ENCODE assay signal across 1 cellular context in genomic region chr10:23253780-23254179, GRCh38.
TF ChIP-seq lines count a peak whose summit lies in the region.

No MANE protein-coding gene starts in this region.

TF ChIP-seq in HepG2, 621 proteins besides CTCF, POLR2A, EP300 and RAD21 (continued from another document and continues in another):
- TF ChIP-seq THAP9 (CRISPR knock-in tag; IDR thresholded peaks at IDR 0.05; ENCODE audit: borderline replicate concordance) = no peak
- TF ChIP-seq MAZ (IDR thresholded peaks at IDR 0.05; ENCODE audit: borderline replicate concordance, low read depth, low read length) = no peak
- TF ChIP-seq MAZ (CRISPR knock-in tag; IDR thresholded peaks at IDR 0.05; ENCODE audit: low read depth) = no peak
- TF ChIP-seq ARID5B (CRISPR knock-in tag; IDR thresholded peaks at IDR 0.05) = peak; percentile 69
- no peak for TF ChIP-seq TRAFD1 (CRISPR knock-in tag; IDR thresholded peaks at IDR 0.05; ENCODE audit: borderline replicate concordance)
- no peak for TF ChIP-seq GLMP (CRISPR knock-in tag; IDR thresholded peaks at IDR 0.05; ENCODE audit: borderline replicate concordance)
- no peak for TF ChIP-seq MAFG (CRISPR knock-in tag; IDR thresholded peaks at IDR 0.05)
- TF ChIP-seq NCOA2 (CRISPR knock-in tag; IDR thresholded peaks at IDR 0.05) = peak; percentile 36; the same call in 1 of the 2 replicates
- TF ChIP-seq HNF4A (CRISPR knock-in tag; IDR thresholded peaks at IDR 0.05) = peak; percentile 86
- no peak for TF ChIP-seq ZNF484 (CRISPR knock-in tag; IDR thresholded peaks at IDR 0.05; ENCODE audit: borderline replicate concordance, low read depth)
- TF ChIP-seq FOXK2 (IDR thresholded peaks at IDR 0.05) = no peak
- no peak for TF ChIP-seq SP4 (CRISPR knock-in tag; IDR thresholded peaks at IDR 0.05)
- TF ChIP-seq ZFAT (CRISPR knock-in tag; conservative IDR thresholded peaks at IDR 0.05) = no peak
- TF ChIP-seq DNMT1 (CRISPR knock-in tag; IDR thresholded peaks at IDR 0.05) = no peak
- TF ChIP-seq KAT2B (IDR thresholded peaks at IDR 0.05; ENCODE audit: borderline replicate concordance, low read depth, low read length) = no peak
- no peak for TF ChIP-seq ZNF558 (CRISPR knock-in tag; IDR thresholded peaks at IDR 0.05; ENCODE audit: borderline replicate concordance)
- no peak for TF ChIP-seq AGO1 (IDR thresholded peaks at IDR 0.05; ENCODE audit: low read depth, low read length, poor library complexity, severe bottlenecking)
- no peak for TF ChIP-seq ZNF572 (CRISPR knock-in tag; IDR thresholded peaks at IDR 0.05)
- no peak for TF ChIP-seq ZNF335 (CRISPR knock-in tag; IDR thresholded peaks at IDR 0.05)
- TF ChIP-seq HMG20A (CRISPR knock-in tag; IDR thresholded peaks at IDR 0.05; ENCODE audit: borderline replicate concordance) = peak; percentile 37; the same call in 1 of the 2 replicates
- no peak for TF ChIP-seq TEF (CRISPR knock-in tag; IDR thresholded peaks at IDR 0.05)
- TF ChIP-seq MLLT10 (CRISPR knock-in tag; IDR thresholded peaks at IDR 0.05) = no peak
- no peak for TF ChIP-seq ZNF768 (CRISPR knock-in tag; IDR thresholded peaks at IDR 0.05)
- TF ChIP-seq ARNT (IDR thresholded peaks at IDR 0.05) = no peak
- no peak for TF ChIP-seq ZGPAT (CRISPR knock-in tag; IDR thresholded peaks at IDR 0.05)
- no peak for TF ChIP-seq ATAD3A (CRISPR knock-in tag; IDR thresholded peaks at IDR 0.05)
- no peak for TF ChIP-seq ARHGAP35 (CRISPR knock-in tag; IDR thresholded peaks at IDR 0.05; ENCODE audit: borderline replicate concordance)
- no peak for TF ChIP-seq CENPT (CRISPR knock-in tag; IDR thresholded peaks at IDR 0.05; ENCODE audit: low read depth)
- TF ChIP-seq ARID2 (CRISPR knock-in tag; IDR thresholded peaks at IDR 0.05; ENCODE audit: borderline replicate concordance) = no peak
- peak; percentile 80 for TF ChIP-seq MIER2 (CRISPR knock-in tag; IDR thresholded peaks at IDR 0.05)
- no peak for TF ChIP-seq ZFX (CRISPR knock-in tag; IDR thresholded peaks at IDR 0.05; ENCODE audit: low read depth)
- TF ChIP-seq ZNF513 (CRISPR knock-in tag; conservative IDR thresholded peaks at IDR 0.05) = no peak
- TF ChIP-seq ZNF678 (CRISPR knock-in tag; IDR thresholded peaks at IDR 0.05) = no peak
- TF ChIP-seq SMAD9 (CRISPR knock-in tag; IDR thresholded peaks at IDR 0.05) = no peak
- no peak for TF ChIP-seq SRSF9 (IDR thresholded peaks at IDR 0.05; ENCODE audit: borderline replicate concordance, insufficient read depth, low read depth, low read length, poor library complexity, severe bottlenecking)
- no peak for TF ChIP-seq ZNF629 (CRISPR knock-in tag; conservative IDR thresholded peaks at IDR 0.05)
- no peak for TF ChIP-seq HOXA7 (CRISPR knock-in tag; IDR thresholded peaks at IDR 0.05)
- TF ChIP-seq ZNF331 (CRISPR knock-in tag; IDR thresholded peaks at IDR 0.05) = 0 out of 2 replicates have a peak, but pooled peaks have one; percentile 14
- TF ChIP-seq ZNF737 (CRISPR knock-in tag; IDR thresholded peaks at IDR 0.05; ENCODE audit: borderline replicate concordance) = no peak
- TF ChIP-seq ZNF710 (CRISPR knock-in tag; IDR thresholded peaks at IDR 0.05; ENCODE audit: borderline replicate concordance) = no peak
- 0 out of 2 replicates have a peak, but pooled peaks have one; percentile 16 for TF ChIP-seq HOMEZ (CRISPR knock-in tag; IDR thresholded peaks at IDR 0.05; ENCODE audit: low read depth)
- TF ChIP-seq ZSCAN31 (CRISPR knock-in tag; IDR thresholded peaks at IDR 0.05; ENCODE audit: low read depth) = no peak
- TF ChIP-seq ZNF704 (CRISPR knock-in tag; IDR thresholded peaks at IDR 0.05; ENCODE audit: borderline replicate concordance) = no peak
- no peak for TF ChIP-seq MLX (CRISPR knock-in tag; IDR thresholded peaks at IDR 0.05)
- no peak for TF ChIP-seq TARDBP (CRISPR knock-in tag; IDR thresholded peaks at IDR 0.05)
- no peak for TF ChIP-seq CHCHD3 (CRISPR knock-in tag; IDR thresholded peaks at IDR 0.05)
- no peak for TF ChIP-seq ZNF567 (CRISPR knock-in tag; IDR thresholded peaks at IDR 0.05; ENCODE audit: borderline replicate concordance)
- no peak for TF ChIP-seq FOXP1 (IDR thresholded peaks at IDR 0.05)
- TF ChIP-seq FOXP1 (CRISPR knock-in tag; IDR thresholded peaks at IDR 0.05) = peak; percentile 48; the same call in 1 of the 2 replicates
